Comparison of ENCODE assay signal across 21 cellular contexts in the genomic region with DNA sequence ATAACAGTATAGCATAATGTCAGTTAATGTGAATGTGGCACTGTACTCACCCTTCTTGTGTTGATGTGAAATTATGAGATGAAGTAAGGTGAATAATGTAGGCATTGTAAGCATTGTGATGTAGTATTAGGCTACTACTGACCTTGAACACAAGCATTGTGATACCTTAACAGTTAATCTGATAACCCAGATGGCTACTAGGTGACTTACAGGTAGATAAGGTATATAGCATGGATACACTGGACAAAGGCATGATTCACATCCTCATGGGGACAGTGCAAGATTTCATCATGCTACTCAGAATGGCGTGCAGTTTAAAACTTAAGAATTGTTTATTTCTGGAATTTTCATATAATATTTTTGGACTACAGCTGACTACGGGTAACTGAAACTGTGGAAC.
DNase-seq lines count a peak whose midpoint lies in the region; ATAC-seq, FAIRE-seq and TF ChIP-seq lines count a peak whose summit lies in the region.
"Had no signal": no experiment of that assay in that cellular context is flagged by ENCODE, and none has a peak within 500 bp of the region (broad histone marks: within the 10 kb centered on the region; RNA-seq: fewer than 3 reads in every experiment).

No MANE protein-coding gene starts in this region.

- no peak overlapping the region for H3K4me3 Mint-ChIP-seq in activated CD8-positive, alpha-beta T cell treated with anti-CD3 and anti-CD28 coated beads for 36 hours
- no peak overlapping the region for H3K4me3 Mint-ChIP-seq in activated CD8-positive, alpha-beta T cell treated with anti-CD3 and anti-CD28 coated beads, Interleukin-2, amount 10 ng/mL, durations not matched to agents 7 days and 5 days
- H3K4me3 Mint-ChIP-seq in naive B cell (peak overlapping the region in 4 of 8 donors; percentile 12 to 65 (median 43)), mesothelial cell of epicardium (no peak overlapping the region)
- H3K4me3 Mint-ChIP-seq: CD14-positive monocyte; CD4-positive, alpha-beta memory T cell; H9 had no signal

- no peak for TF ChIP-seq RAD21 in K562 (CRISPR knock-in tag; conservative IDR thresholded peaks at IDR 0.05 in 1 of 2, IDR thresholded peaks at IDR 0.05 in 1 of 2)

- BruUV-seq in K562 (replicated peaks; lab: Mats Ljungman, UMichigan) = no TSS peak

- no peak for TF ChIP-seq CTCF in activated CD8-positive, alpha-beta T cell treated with anti-CD3 and anti-CD28 coated beads for 36 hours (IDR thresholded peaks at IDR 0.05)
- TF ChIP-seq CTCF in K562 (IDR thresholded peaks at IDR 0.05 in 2 of 3, conservative IDR thresholded peaks at IDR 0.05 in 1 of 3; ENCODE audit: insufficient read depth in 2 of 3, low read depth in 1 of 3, low read length in 3 of 3) (no peak), mesothelial cell of epicardium (IDR thresholded peaks at IDR 0.05; ENCODE audit: unreplicated experiment) (no peak)

- no peak overlapping the region for H2AFZ ChIP-seq in Karpas-422 (ENCODE audit: low read length)
- no peak overlapping the region for H2AFZ ChIP-seq in K562 (ENCODE audit: low read depth, low read length)

- POLR2A ChIA-PET in activated CD8-positive, alpha-beta T cell treated with anti-CD3 and anti-CD28 coated beads for 36 hours (lab: Charles Lee) = no interaction called here
- POLR2A ChIA-PET in activated CD8-positive, alpha-beta T cell treated with anti-CD3 and anti-CD28 coated beads, Interleukin-2, amount 10 ng/mL, durations not matched to agents 7 days and 5 days (lab: Charles Lee) = no interaction called here
- POLR2A ChIA-PET in K562 (lab: Yijun Ruan, JAX) = interaction anchor here (0.7 to 1.2 kb wide), 2 partner anchors 12 to 39 kb away, joined by 3 to 4 read pairs; no protein-coding TSS in a partner anchor

- H3K79me2 ChIP-seq in Karpas-422 (ENCODE audit: low read length) (peaks cover 81% of the 10 kb centered on the region), K562 (ENCODE audit: control insufficient read depth, insufficient read depth, low read length) (peaks cover 57% of the 10 kb centered on the region)

- no peaks in the 10 kb centered on the region for H3K9me3 ChIP-seq in Karpas-422 (ENCODE audit: low read length)
- no peaks in the 10 kb centered on the region; the same call in 1 of the 2 replicates for H3K9me3 ChIP-seq in K562 (replicated peaks; ENCODE audit: control insufficient read depth, insufficient read depth, low read depth, low read length)
- H3K9me3 ChIP-seq: A549, BLaER1 had no signal

- peak overlapping the region; percentile 8 for H3K27ac Mint-ChIP-seq in activated CD8-positive, alpha-beta T cell treated with anti-CD3 and anti-CD28 coated beads for 36 hours
- no peak overlapping the region for H3K27ac Mint-ChIP-seq in activated CD8-positive, alpha-beta T cell treated with anti-CD3 and anti-CD28 coated beads, Interleukin-2, amount 10 ng/mL, durations not matched to agents 7 days and 5 days
- peak overlapping the region in 4 of 6 donors; percentile 40 to 83 (median 78) for H3K27ac Mint-ChIP-seq in naive B cell
- H3K27ac Mint-ChIP-seq in mesothelial cell of epicardium = no peak overlapping the region
- H3K27ac Mint-ChIP-seq: CD14-positive monocyte; CD4-positive, alpha-beta memory T cell; H9 had no signal

- H3K4me3 ChIP-seq in Karpas-422 (ENCODE audit: low read length) = no peak overlapping the region
- H3K4me3 ChIP-seq in K562 = no peak overlapping the region
- H3K4me3 ChIP-seq: A549, BLaER1 had no signal

- no peak for TF ChIP-seq POLR2A in K562 (conservative IDR thresholded peaks at IDR 0.05)

- H3K36me3 ChIP-seq in Karpas-422 (ENCODE audit: insufficient read depth, low read length) (peaks cover 57% of the 10 kb centered on the region), K562 (ENCODE audit: control insufficient read depth, insufficient read depth, low read length) (peaks cover 41% of the 10 kb centered on the region; the same call in 2 of the 3 replicates)

- intact Hi-C loops in activated CD8-positive, alpha-beta T cell treated with anti-CD3 and anti-CD28 coated beads for 36 hours (cut with micrococcal nuclease) = no loop called here
- intact Hi-C loops in K562 (cut with micrococcal nuclease) = no loop called here

- no peaks in the 10 kb centered on the region for H3K9me3 Mint-ChIP-seq in activated CD8-positive, alpha-beta T cell treated with anti-CD3 and anti-CD28 coated beads for 36 hours
- peaks cover 7% of the 10 kb centered on the region for H3K9me3 Mint-ChIP-seq in activated CD8-positive, alpha-beta T cell treated with anti-CD3 and anti-CD28 coated beads, Interleukin-2, amount 10 ng/mL, durations not matched to agents 7 days and 5 days (ENCODE audit: insufficient read depth)
- H3K9me3 Mint-ChIP-seq in naive B cell (peaks cover 0 to 5% (median 0%) of the 10 kb centered on the region in 7 donors), mesothelial cell of epicardium (peaks cover 10% of the 10 kb centered on the region)
- H3K9me3 Mint-ChIP-seq: CD4-positive, alpha-beta memory T cell; H9; IgD-negative memory B cell had no signal

- H4K20me1 ChIP-seq in Karpas-422 (ENCODE audit: insufficient read depth, low read depth, low read length) (no peaks in the 10 kb centered on the region), K562 (replicated peaks; ENCODE audit: control insufficient read depth, insufficient read depth, low read length) (no peaks in the 10 kb centered on the region; the same call in 1 of the 2 replicates)

- peak; percentile 19 for FAIRE-seq in K562 (lab: Jason Lieb, UNC)
- FAIRE-seq: H1, HepG2 had no signal

- in situ Hi-C loops in K562 (cut with MboI) = no loop called here

- H3K4me1 Mint-ChIP-seq in activated CD8-positive, alpha-beta T cell treated with anti-CD3 and anti-CD28 coated beads for 36 hours (ENCODE audit: low read depth) = peaks cover 20% of the 10 kb centered on the region
- no peaks in the 10 kb centered on the region for H3K4me1 Mint-ChIP-seq in activated CD8-positive, alpha-beta T cell treated with anti-CD3 and anti-CD28 coated beads, Interleukin-2, amount 10 ng/mL, durations not matched to agents 7 days and 5 days (ENCODE audit: low read depth)
- H3K4me1 Mint-ChIP-seq in naive B cell (peaks cover 51 to 69% (median 66%) of the 10 kb centered on the region in 3 donors), mesothelial cell of epicardium (no peaks in the 10 kb centered on the region)
- H3K4me1 Mint-ChIP-seq: CD14-positive monocyte had no signal

- H3K36me3 Mint-ChIP-seq in activated CD8-positive, alpha-beta T cell treated with anti-CD3 and anti-CD28 coated beads for 36 hours (ENCODE audit: low read depth) = peaks cover 52% of the 10 kb centered on the region
- peaks cover 40% of the 10 kb centered on the region for H3K36me3 Mint-ChIP-seq in activated CD8-positive, alpha-beta T cell treated with anti-CD3 and anti-CD28 coated beads, Interleukin-2, amount 10 ng/mL, durations not matched to agents 7 days and 5 days (ENCODE audit: low read depth)
- H3K36me3 Mint-ChIP-seq in naive B cell (peaks cover 32 to 55% of the 10 kb centered on the region in 2 donors), mesothelial cell of epicardium (peaks cover 8% of the 10 kb centered on the region)

- H3K4me1 ChIP-seq in Karpas-422 (ENCODE audit: low read length) (peaks cover 21% of the 10 kb centered on the region), K562 (replicated peaks in 1 of 2; ENCODE audit: control insufficient read depth in 2 of 2, insufficient read depth in 2 of 2, low read length in 2 of 2) (peaks cover 2 to 3% of the 10 kb centered on the region in 2 experiments; a peak in 3 of 5 replicates)
- H3K4me1 ChIP-seq: A549 had no signal

- no peak overlapping the region for H3K9ac ChIP-seq in Karpas-422 (ENCODE audit: low read length)
- no peak overlapping the region for H3K9ac ChIP-seq in K562 (ENCODE audit: insufficient read depth in 1 of 2, low read depth in 2 of 2, low read length in 2 of 2)
- H3K9ac ChIP-seq: BLaER1 had no signal

- CTCF ChIA-PET in activated CD8-positive, alpha-beta T cell treated with anti-CD3 and anti-CD28 coated beads for 36 hours (lab: Charles Lee) = interaction anchor here (0.8 kb wide), 1 partner anchor 11 kb away, joined by 3 read pairs; no protein-coding TSS in a partner anchor
- CTCF ChIA-PET in activated CD8-positive, alpha-beta T cell treated with anti-CD3 and anti-CD28 coated beads, Interleukin-2, amount 10 ng/mL, durations not matched to agents 7 days and 5 days (lab: Charles Lee) = no interaction called here
- CTCF ChIA-PET in K562 (lab: Yijun Ruan, JAX; ENCODE audit: low intra/inter-chr PET ratio) = no interaction called here

- DNase-seq in activated CD8-positive, alpha-beta T cell treated with anti-CD3 and anti-CD28 coated beads for 36 hours = no peak
- no peak for DNase-seq in activated CD8-positive, alpha-beta T cell treated with anti-CD3 and anti-CD28 coated beads, Interleukin-2, amount 10 ng/mL, durations not matched to agents 7 days and 5 days
- DNase-seq in Karpas-422 (no peak), K562 (ENCODE audit: extremely low read depth in 1 of 4, low spot score in 3 of 4) (no peak), naive B cell (no peak), mesothelial cell of epicardium (ENCODE audit: low spot score in 2 of 2, unreplicated experiment in 2 of 2) (no peak)
- DNase-seq: AML-193; CD4-positive, alpha-beta memory T cell; DMS153; DMS79; GDM1; H9 had no signal

- no peak for ATAC-seq in activated CD8-positive, alpha-beta T cell treated with anti-CD3 and anti-CD28 coated beads for 36 hours
- ATAC-seq in activated CD8-positive, alpha-beta T cell treated with anti-CD3 and anti-CD28 coated beads, Interleukin-2, amount 10 ng/mL, durations not matched to agents 7 days and 5 days = no peak
- no peak; the same call in 2 of the 3 replicates for ATAC-seq in K562
- no peak for ATAC-seq in naive B cell (ENCODE audit: low read depth in 2 of 2)
- no peak for ATAC-seq in HG02678 (IDR thresholded peaks at IDR 0.05; ENCODE audit: unreplicated experiment)
- no peak for ATAC-seq in HG03095 (IDR thresholded peaks at IDR 0.05; ENCODE audit: unreplicated experiment)
- ATAC-seq: A549, HepG2 had no signal

- H3K4me2 ChIP-seq in Karpas-422 (ENCODE audit: low read depth, low read length, poor library complexity, severe bottlenecking) = no peak overlapping the region
- H3K4me2 ChIP-seq in K562 (ENCODE audit: insufficient read depth, low read length) = no peak overlapping the region
- H3K4me2 ChIP-seq: A549, BLaER1 had no signal

- TF ChIP-seq EP300 in K562 (IDR thresholded peaks at IDR 0.05; ENCODE audit: low read length) = no peak

- H3K27ac ChIP-seq in Karpas-422 (ENCODE audit: low read length) (peak overlapping the region; percentile 43; the same call in 1 of the 2 replicates), K562 (ENCODE audit: extremely low read depth, low read depth, low read length) (no peak overlapping the region)
- H3K27ac ChIP-seq: 22Rv1, A549, BLaER1 had no signal

- no peaks in the 10 kb centered on the region; the same call in 1 of the 2 replicates for H3K9me2 ChIP-seq in Karpas-422 (replicated peaks; ENCODE audit: insufficient read depth, low read length)

- no peaks in the 10 kb centered on the region for H3K27me3 Mint-ChIP-seq in activated CD8-positive, alpha-beta T cell treated with anti-CD3 and anti-CD28 coated beads for 36 hours
- H3K27me3 Mint-ChIP-seq in activated CD8-positive, alpha-beta T cell treated with anti-CD3 and anti-CD28 coated beads, Interleukin-2, amount 10 ng/mL, durations not matched to agents 7 days and 5 days (ENCODE audit: low read depth) = no peaks in the 10 kb centered on the region
- H3K27me3 Mint-ChIP-seq in naive B cell (no peaks in the 10 kb centered on the region), mesothelial cell of epicardium (ENCODE audit: low read depth) (no peaks in the 10 kb centered on the region)
- H3K27me3 Mint-ChIP-seq: CD4-positive, alpha-beta memory T cell; IgD-negative memory B cell had no signal

- H3K27me3 ChIP-seq in Karpas-422 (ENCODE audit: low read length) (no peaks in the 10 kb centered on the region), K562 (ENCODE audit: control insufficient read depth in 2 of 2, insufficient read depth in 2 of 2, low read length in 2 of 2) (no peaks in the 10 kb centered on the region)
- H3K27me3 ChIP-seq: BLaER1 had no signal

- no peaks in the 10 kb centered on the region for H3K9me1 ChIP-seq in K562 (ENCODE audit: control insufficient read depth, insufficient read depth, low read length)

- WGBS in K562 (ENCODE audit: insufficient coverage, low coverage, missing lambda C conversion rate) = 97% methylated on average over 2 of the region's 2 CpGs

Comparison
In these comparisons a context has a peak if more than half of its experiments do, and no peak if none do; other contexts are left out.
1. H3K27ac Mint-ChIP-seq: peak in activated CD8-positive, alpha-beta T cell treated with anti-CD3 and anti-CD28 coated beads for 36 hours (single experiment) and naive B cell (4 of 6); none in activated CD8-positive, alpha-beta T cell treated with anti-CD3 and anti-CD28 coated beads, Interleukin-2, amount 10 ng/mL, durations not matched to agents 7 days and 5 days (single experiment) and mesothelial cell of epicardium (single experiment).